9 cellular contexts compared by ENCODE assay signal in the genomic region with DNA sequence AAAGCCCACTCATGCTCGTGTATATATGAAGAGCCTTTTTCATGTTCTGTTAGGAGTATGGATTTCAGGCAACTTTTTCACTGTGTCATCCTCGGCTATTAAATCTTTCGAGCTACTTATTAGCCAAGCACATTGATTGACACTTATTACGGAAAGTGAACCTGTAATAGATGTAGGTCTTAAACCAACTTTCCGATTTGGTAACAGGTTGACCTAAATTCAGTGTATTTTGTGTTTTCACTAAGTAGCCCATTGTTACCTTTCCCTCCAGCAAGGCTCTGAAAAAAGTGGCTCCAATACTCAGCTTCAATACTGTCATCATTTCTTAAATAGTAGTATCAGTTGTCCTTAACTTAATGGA. TPM values are rescaled to one million over a fixed set of nuclear protein-coding genes. Genes with fewer than 3 reads are reported as not detected.
DNase-seq lines count a peak whose midpoint lies in the region; ATAC-seq and TF ChIP-seq lines count a peak whose summit lies in the region.
"Had no signal": no experiment of that assay in that cellular context is flagged by ENCODE, and none has a peak within 500 bp of the region (broad histone marks: within the 10 kb centered on the region; RNA-seq: fewer than 3 reads in every experiment).

No MANE protein-coding gene starts in this region.

- no peak for ATAC-seq in activated CD4-positive, alpha-beta T cell treated with anti-CD3 and anti-CD28 coated beads for 36 hours
- no peak for ATAC-seq in activated naive CD4-positive, alpha-beta T cell treated with anti-CD3 and anti-CD28 coated beads, Interleukin-2, amount 50 U/mL, for 72 hours
- ATAC-seq in GM21825 (IDR thresholded peaks at IDR 0.05; ENCODE audit: unreplicated experiment): no peak
- ATAC-seq in mucosa of descending colon: no peak

- peaks cover 29% of the 10 kb centered on the region for H3K4me1 Mint-ChIP-seq in activated CD4-positive, alpha-beta T cell treated with anti-CD3 and anti-CD28 coated beads for 36 hours

- peak overlapping the region; percentile 99 for H3K27ac Mint-ChIP-seq in activated CD4-positive, alpha-beta T cell treated with anti-CD3 and anti-CD28 coated beads for 36 hours
- H3K27ac Mint-ChIP-seq in activated naive CD4-positive, alpha-beta T cell treated with anti-CD3 and anti-CD28 coated beads, Interleukin-2, amount 50 U/mL, for 72 hours: peak overlapping the region; percentile 99 to 100

- no peak overlapping the region for H3K4me3 ChIP-seq in mucosa of descending colon

- no peaks in the 10 kb centered on the region for H3K36me3 ChIP-seq in mucosa of descending colon (ENCODE audit: low read depth)

- H3K27me3 Mint-ChIP-seq in activated CD4-positive, alpha-beta T cell treated with anti-CD3 and anti-CD28 coated beads for 36 hours: no peaks in the 10 kb centered on the region

- H3K9me3 Mint-ChIP-seq in activated CD4-positive, alpha-beta T cell treated with anti-CD3 and anti-CD28 coated beads for 36 hours (ENCODE audit: low read depth): peaks cover 3% of the 10 kb centered on the region
- peaks cover 0 to 5% of the 10 kb centered on the region in 2 donors for H3K9me3 Mint-ChIP-seq in activated naive CD4-positive, alpha-beta T cell treated with anti-CD3 and anti-CD28 coated beads, Interleukin-2, amount 50 U/mL, for 72 hours

- H3K9me3 ChIP-seq in mucosa of descending colon: no peaks in the 10 kb centered on the region

- no peak for DNase-seq in activated CD4-positive, alpha-beta T cell treated with anti-CD3 and anti-CD28 coated beads for 36 hours
- no peak for DNase-seq in activated CD4-positive, alpha-beta T cell treated with anti-CD3 and anti-CD28 coated beads, Interleukin-2, amount 50 U/mL, for 4 hours
- DNase-seq in activated naive CD4-positive, alpha-beta T cell treated with anti-CD3 and anti-CD28 coated beads, Interleukin-2, amount 50 U/mL, for 72 hours (ENCODE audit: low spot score in 2 of 2): no peak
- peak; percentile 30 for DNase-seq in kidney glomerular epithelial cell (lab: John Stamatoyannopoulos, UW)
- no peak for DNase-seq in mucosa of descending colon
- no peak for DNase-seq in NCI-H2227 treated with DMSO at 0.1 percent for 48 hours (lab: John Stamatoyannopoulos, UW)
- DNase-seq: DMS79 had no signal

- peak overlapping the region; percentile 93 for H3K4me3 Mint-ChIP-seq in activated CD4-positive, alpha-beta T cell treated with anti-CD3 and anti-CD28 coated beads for 36 hours

- CTCF ChIA-PET in activated CD4-positive, alpha-beta T cell treated with anti-CD3 and anti-CD28 coated beads for 36 hours (lab: Charles Lee): interaction anchor here (1.3 to 1.5 kb wide), 2 partner anchors 16 to 34 kb away, joined by 3 to 4 read pairs; no protein-coding TSS in a partner anchor

- peak overlapping the region; percentile 90 for H3K27ac ChIP-seq in temporal lobe (ENCODE audit: low read depth, low read length)

- H3K4me1 ChIP-seq in mucosa of descending colon (ENCODE audit: low read depth): peaks cover 11% of the 10 kb centered on the region

- intact Hi-C loops in activated CD4-positive, alpha-beta T cell treated with anti-CD3 and anti-CD28 coated beads for 36 hours (cut with DNase I, micrococcal nuclease): loop anchor here in 1 of 2 experiments (5.0 kb wide), 1 partner anchor 61 kb away; no protein-coding TSS in a partner anchor
- intact Hi-C loops in mucosa of descending colon (cut with DNase I, micrococcal nuclease): no loop called here

- POLR2A ChIA-PET in activated CD4-positive, alpha-beta T cell treated with anti-CD3 and anti-CD28 coated beads for 36 hours (lab: Charles Lee): interaction anchor here (2.9 kb wide), 1 partner anchor 29 kb away, joined by 10 read pairs; a partner anchor contains a TSS

- H3K36me3 Mint-ChIP-seq in activated CD4-positive, alpha-beta T cell treated with anti-CD3 and anti-CD28 coated beads for 36 hours (ENCODE audit: low read depth): peaks cover 21% of the 10 kb centered on the region
- peaks cover 17 to 41% of the 10 kb centered on the region in 2 donors for H3K36me3 Mint-ChIP-seq in activated naive CD4-positive, alpha-beta T cell treated with anti-CD3 and anti-CD28 coated beads, Interleukin-2, amount 50 U/mL, for 72 hours

- no peak for TF ChIP-seq CTCF in mucosa of descending colon (IDR thresholded peaks at IDR 0.05)

RNA-seq across cellular contexts. Expression of a gene that starts 1.7 kb away (rescaled TPM):
- total RNA-seq in activated CD4-positive, alpha-beta T cell treated with anti-CD3 and anti-CD28 coated beads for 36 hours: 10 to 100 TPM; 57.6 to 82.2 TPM
- total RNA-seq in activated naive CD4-positive, alpha-beta T cell treated with anti-CD3 and anti-CD28 coated beads, Interleukin-2, amount 50 U/mL, for 72 hours: 100 to 1,000 TPM in 1 of 2 donors, 10 to 100 TPM in 1; 73.5 to 102 TPM
- total RNA-seq in temporal lobe: 61.0 TPM
- 10 to 100 TPM; 50.6 to 74.7 (median 69.6) TPM for total RNA-seq in mucosa of descending colon

RNA-seq across cellular contexts. Expression of a gene that starts 29.2 kb away (rescaled TPM):
- 10 to 100 TPM; 37.8 to 42.2 TPM for total RNA-seq in activated CD4-positive, alpha-beta T cell treated with anti-CD3 and anti-CD28 coated beads for 36 hours
- total RNA-seq in activated naive CD4-positive, alpha-beta T cell treated with anti-CD3 and anti-CD28 coated beads, Interleukin-2, amount 50 U/mL, for 72 hours: 10 to 100 TPM; 38.0 to 46.1 TPM
- total RNA-seq in temporal lobe: 43.8 TPM
- total RNA-seq in mucosa of descending colon: 10 to 100 TPM; 22.5 to 30.5 (median 29.0) TPM

RNA-seq across cellular contexts. Expression of a gene that starts 29.3 kb away (rescaled TPM):
- 1 to 10 TPM; 4.7 to 5.6 TPM for total RNA-seq in activated CD4-positive, alpha-beta T cell treated with anti-CD3 and anti-CD28 coated beads for 36 hours
- total RNA-seq in activated naive CD4-positive, alpha-beta T cell treated with anti-CD3 and anti-CD28 coated beads, Interleukin-2, amount 50 U/mL, for 72 hours: 1 to 10 TPM; 2.0 to 5.5 TPM
- total RNA-seq in temporal lobe (6.9 TPM), mucosa of descending colon (1 to 10 TPM in 1 of 3 donors, under 1 TPM in 2; 0.23 to 3.8 (median 0.70) TPM)
